ENCODE assay signal across 1 cellular context in genomic region chr18:22467760-22468553, GRCh38.
TF ChIP-seq lines count a peak whose summit lies in the region.

No MANE protein-coding gene starts in this region.

TF ChIP-seq in K562, 482 proteins besides CTCF, POLR2A, EP300 and RAD21 (continued from another document and continues in another):
- TF ChIP-seq, protein P1, sequence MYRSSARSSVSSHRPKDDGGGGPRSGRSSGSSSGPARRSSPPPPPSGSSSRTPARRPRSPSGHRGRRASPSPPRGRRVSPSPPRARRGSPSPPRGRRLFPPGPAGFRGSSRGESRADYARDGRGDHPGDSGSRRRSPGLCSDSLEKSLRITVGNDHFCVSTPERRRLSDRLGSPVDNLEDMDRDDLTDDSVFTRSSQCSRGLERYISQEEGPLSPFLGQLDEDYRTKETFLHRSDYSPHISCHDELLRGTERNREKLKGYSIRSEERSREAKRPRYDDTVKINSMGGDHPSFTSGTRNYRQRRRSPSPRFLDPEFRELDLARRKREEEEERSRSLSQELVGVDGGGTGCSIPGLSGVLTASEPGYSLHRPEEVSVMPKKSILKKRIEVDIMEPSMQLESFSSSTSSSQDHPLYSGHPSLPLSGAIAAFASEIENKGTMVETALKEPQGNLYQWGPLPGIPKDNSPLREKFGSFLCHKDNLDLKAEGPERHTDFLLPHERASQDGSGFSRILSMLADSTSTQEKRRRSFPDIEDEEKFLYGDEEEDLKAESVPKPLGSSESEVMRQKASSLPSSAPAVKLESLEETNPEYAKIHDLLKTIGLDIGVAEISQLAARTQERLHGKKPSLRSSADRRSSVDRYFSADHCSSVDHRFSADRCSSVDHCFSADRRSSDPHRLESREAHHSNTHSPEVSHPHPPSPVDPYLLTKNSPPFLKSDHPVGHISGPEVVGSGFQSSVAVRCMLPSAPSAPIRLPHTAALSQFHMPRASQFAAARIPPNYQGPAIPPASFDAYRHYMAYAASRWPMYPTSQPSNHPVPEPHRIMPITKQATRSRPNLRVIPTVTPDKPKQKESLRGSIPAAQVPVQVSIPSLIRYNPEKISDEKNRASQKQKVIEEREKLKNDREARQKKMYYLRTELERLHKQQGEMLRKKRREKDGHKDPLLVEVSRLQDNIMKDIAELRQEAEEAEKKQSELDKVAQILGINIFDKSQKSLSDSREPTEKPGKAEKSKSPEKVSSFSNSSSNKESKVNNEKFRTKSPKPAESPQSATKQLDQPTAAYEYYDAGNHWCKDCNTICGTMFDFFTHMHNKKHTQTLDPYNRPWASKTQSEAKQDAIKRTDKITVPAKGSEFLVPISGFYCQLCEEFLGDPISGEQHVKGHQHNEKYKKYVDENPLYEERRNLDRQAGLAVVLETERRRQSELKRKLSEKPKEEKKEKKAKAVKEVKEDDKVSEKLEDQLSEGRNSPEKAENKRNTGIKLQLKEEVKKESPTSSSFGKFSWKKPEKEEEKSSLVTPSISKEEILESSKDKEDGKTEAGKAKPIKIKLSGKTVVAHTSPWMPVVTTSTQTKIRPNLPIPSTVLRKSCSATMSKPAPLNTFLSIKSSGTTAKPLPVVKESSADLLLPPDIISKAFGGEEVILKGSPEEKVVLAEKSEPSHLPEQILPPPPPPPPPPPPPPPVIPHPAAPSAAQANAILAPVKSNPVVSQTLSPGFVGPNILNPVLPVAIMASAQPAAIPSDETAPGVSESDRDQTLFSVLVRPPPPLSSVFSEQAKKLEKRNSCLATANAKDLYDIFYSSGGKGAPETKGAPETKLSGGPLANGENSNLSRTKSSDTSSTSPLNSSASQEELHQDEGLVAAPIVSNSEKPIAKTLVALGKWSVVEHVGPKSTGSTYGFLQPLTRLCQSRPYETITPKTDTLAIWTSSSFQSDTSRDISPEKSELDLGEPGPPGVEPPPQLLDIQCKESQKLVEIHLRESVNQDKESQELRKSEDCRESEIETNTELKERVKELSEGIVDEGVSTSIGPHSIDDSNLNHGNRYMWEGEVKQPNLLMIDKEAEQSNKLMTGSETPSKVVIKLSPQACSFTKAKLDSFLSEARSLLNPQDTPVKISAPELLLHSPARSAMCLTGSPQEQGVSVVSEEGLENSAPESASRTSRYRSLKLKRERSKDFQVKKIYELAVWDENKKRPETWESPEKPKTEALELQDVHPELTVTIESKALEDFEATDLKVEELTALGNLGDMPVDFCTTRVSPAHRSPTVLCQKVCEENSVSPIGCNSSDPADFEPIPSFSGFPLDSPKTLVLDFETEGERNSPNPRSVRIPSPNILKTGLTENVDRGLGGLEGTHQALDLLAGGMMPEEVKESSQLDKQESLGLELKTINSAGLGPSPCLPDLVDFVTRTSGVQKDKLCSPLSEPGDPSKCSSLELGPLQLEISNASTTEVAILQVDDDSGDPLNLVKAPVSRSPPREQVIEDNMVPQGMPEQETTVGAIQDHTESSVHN (IDR thresholded peaks at IDR 0.05; ENCODE audit: borderline replicate concordance in 1 of 2, low read depth in 1 of 2): peak in 1 of 2 experiments; percentile 80; a peak in 2 of 4 replicates
- TF ChIP-seq ZNF263 (CRISPR knock-in tag; IDR thresholded peaks at IDR 0.05; ENCODE audit: borderline replicate concordance) (0 out of 2 replicates have a peak, but pooled peaks have one; percentile 33), ZNF551 (CRISPR knock-in tag; IDR thresholded peaks at IDR 0.05) (no peak), ZNF239 (CRISPR knock-in tag; IDR thresholded peaks at IDR 0.05) (peak; percentile 82), NR2C2 (CRISPR knock-in tag; IDR thresholded peaks at IDR 0.05) (no peak), NR2C2 (tag; IDR thresholded peaks at IDR 0.05) (peak; percentile 76), TBL1XR1 (IDR thresholded peaks at IDR 0.05; ENCODE audit: low read length in 2 of 2) (0 out of 4 replicates have a peak, but pooled peaks of 1 of the 2 experiments have one; percentile 33), TAF7 (tag; IDR thresholded peaks at IDR 0.05) (peak; percentile 45), TCF7L2 (IDR thresholded peaks at IDR 0.05; ENCODE audit: low read depth, low read length) (no peak), ZFPM2 (CRISPR knock-in tag; IDR thresholded peaks at IDR 0.05) (0 out of 2 replicates have a peak, but pooled peaks have one; percentile 32), NFE2L1 (tag; IDR thresholded peaks at IDR 0.05; ENCODE audit: borderline replicate concordance, low read depth) (peak; percentile 43; the same call in 1 of the 2 replicates), ELF1 (tag; IDR thresholded peaks at IDR 0.05) (peak; percentile 34; the same call in 1 of the 2 replicates), ATF1 (CRISPR knock-in tag; IDR thresholded peaks at IDR 0.05) (no peak), ATF1 (tag; IDR thresholded peaks at IDR 0.05) (peak; percentile 61), MEIS2 (IDR thresholded peaks at IDR 0.05; ENCODE audit: partially characterized antibody) (peak; percentile 97), ZNF561 (CRISPR knock-in tag; conservative IDR thresholded peaks at IDR 0.05) (peak; percentile 83; the same call in 1 of the 2 replicates), EP400 (IDR thresholded peaks at IDR 0.05) (peak; percentile 71), ARID1B (IDR thresholded peaks at IDR 0.05) (peak; percentile 67; the same call in 1 of the 2 replicates), ESRRA (IDR thresholded peaks at IDR 0.05; ENCODE audit: borderline replicate concordance, low read depth) (no peak), ZNF140 (CRISPR knock-in tag; IDR thresholded peaks at IDR 0.05) (peak; percentile 61; the same call in 1 of the 2 replicates), NFXL1 (CRISPR knock-in tag; IDR thresholded peaks at IDR 0.05) (peak; percentile 90), TOE1 (IDR thresholded peaks at IDR 0.05; ENCODE audit: borderline replicate concordance) (no peak), TOE1 (CRISPR knock-in tag; IDR thresholded peaks at IDR 0.05; ENCODE audit: borderline replicate concordance, low read depth) (no peak), HDAC2 (IDR thresholded peaks at IDR 0.05) (peak; percentile 48; the same call in 1 of the 2 replicates), ZNF668 (CRISPR knock-in tag; IDR thresholded peaks at IDR 0.05) (peak; percentile 87), PURB (CRISPR knock-in tag; IDR thresholded peaks at IDR 0.05; ENCODE audit: low read depth) (no peak), ZNF165 (CRISPR knock-in tag; IDR thresholded peaks at IDR 0.05; ENCODE audit: borderline replicate concordance) (peak; percentile 93), ZNF3 (CRISPR knock-in tag; IDR thresholded peaks at IDR 0.05) (0 out of 2 replicates have a peak, but pooled peaks have one; percentile 47), ZNF639 (CRISPR knock-in tag; conservative IDR thresholded peaks at IDR 0.05 in 1 of 2, IDR thresholded peaks at IDR 0.05 in 1 of 2) (peak in 1 of 2 experiments; percentile 72; a peak in 1 of 4 replicates), MTA3 (IDR thresholded peaks at IDR 0.05; ENCODE audit: borderline replicate concordance) (0 out of 2 replicates have a peak, but pooled peaks have one; percentile 20), ZNF512 (tag; IDR thresholded peaks at IDR 0.05) (no peak), NFATC3 (IDR thresholded peaks at IDR 0.05) (0 out of 2 replicates have a peak, but pooled peaks have one; percentile 52), FOXJ2 (tag; IDR thresholded peaks at IDR 0.05) (peak; percentile 46; the same call in 1 of the 2 replicates), FOSL1 (tag; conservative IDR thresholded peaks at IDR 0.05) (peak; percentile 99), RNF2 (IDR thresholded peaks at IDR 0.05) (peak; percentile 72; the same call in 1 of the 2 replicates), TFAP4 (CRISPR knock-in tag; IDR thresholded peaks at IDR 0.05; ENCODE audit: borderline replicate concordance) (peak; percentile 20; the same call in 1 of the 2 replicates)
- TF ChIP-seq, protein P2, sequence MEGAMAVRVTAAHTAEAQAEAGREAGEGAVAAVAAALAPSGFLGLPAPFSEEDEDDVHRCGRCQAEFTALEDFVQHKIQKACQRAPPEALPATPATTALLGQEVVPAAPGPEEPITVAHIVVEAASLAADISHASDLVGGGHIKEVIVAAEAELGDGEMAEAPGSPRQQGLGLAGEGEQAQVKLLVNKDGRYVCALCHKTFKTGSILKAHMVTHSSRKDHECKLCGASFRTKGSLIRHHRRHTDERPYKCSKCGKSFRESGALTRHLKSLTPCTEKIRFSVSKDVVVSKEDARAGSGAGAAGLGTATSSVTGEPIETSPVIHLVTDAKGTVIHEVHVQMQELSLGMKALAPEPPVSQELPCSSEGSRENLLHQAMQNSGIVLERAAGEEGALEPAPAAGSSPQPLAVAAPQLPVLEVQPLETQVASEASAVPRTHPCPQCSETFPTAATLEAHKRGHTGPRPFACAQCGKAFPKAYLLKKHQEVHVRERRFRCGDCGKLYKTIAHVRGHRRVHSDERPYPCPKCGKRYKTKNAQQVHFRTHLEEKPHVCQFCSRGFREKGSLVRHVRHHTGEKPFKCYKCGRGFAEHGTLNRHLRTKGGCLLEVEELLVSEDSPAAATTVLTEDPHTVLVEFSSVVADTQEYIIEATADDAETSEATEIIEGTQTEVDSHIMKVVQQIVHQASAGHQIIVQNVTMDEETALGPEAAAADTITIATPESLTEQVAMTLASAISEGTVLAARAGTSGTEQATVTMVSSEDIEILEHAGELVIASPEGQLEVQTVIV (CRISPR knock-in tag; IDR thresholded peaks at IDR 0.05; ENCODE audit: borderline replicate concordance): peak; percentile 46; the same call in 1 of the 2 replicates
- TF ChIP-seq, protein P3, sequence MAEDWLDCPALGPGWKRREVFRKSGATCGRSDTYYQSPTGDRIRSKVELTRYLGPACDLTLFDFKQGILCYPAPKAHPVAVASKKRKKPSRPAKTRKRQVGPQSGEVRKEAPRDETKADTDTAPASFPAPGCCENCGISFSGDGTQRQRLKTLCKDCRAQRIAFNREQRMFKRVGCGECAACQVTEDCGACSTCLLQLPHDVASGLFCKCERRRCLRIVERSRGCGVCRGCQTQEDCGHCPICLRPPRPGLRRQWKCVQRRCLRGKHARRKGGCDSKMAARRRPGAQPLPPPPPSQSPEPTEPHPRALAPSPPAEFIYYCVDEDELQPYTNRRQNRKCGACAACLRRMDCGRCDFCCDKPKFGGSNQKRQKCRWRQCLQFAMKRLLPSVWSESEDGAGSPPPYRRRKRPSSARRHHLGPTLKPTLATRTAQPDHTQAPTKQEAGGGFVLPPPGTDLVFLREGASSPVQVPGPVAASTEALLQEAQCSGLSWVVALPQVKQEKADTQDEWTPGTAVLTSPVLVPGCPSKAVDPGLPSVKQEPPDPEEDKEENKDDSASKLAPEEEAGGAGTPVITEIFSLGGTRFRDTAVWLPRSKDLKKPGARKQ (CRISPR knock-in tag; IDR thresholded peaks at IDR 0.05): peak; percentile 65
- TF ChIP-seq, protein P4, sequence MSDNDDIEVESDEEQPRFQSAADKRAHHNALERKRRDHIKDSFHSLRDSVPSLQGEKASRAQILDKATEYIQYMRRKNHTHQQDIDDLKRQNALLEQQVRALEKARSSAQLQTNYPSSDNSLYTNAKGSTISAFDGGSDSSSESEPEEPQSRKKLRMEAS (CRISPR knock-in tag; IDR thresholded peaks at IDR 0.05): peak; percentile 37; the same call in 1 of the 2 replicates
- TF ChIP-seq, protein P5, sequence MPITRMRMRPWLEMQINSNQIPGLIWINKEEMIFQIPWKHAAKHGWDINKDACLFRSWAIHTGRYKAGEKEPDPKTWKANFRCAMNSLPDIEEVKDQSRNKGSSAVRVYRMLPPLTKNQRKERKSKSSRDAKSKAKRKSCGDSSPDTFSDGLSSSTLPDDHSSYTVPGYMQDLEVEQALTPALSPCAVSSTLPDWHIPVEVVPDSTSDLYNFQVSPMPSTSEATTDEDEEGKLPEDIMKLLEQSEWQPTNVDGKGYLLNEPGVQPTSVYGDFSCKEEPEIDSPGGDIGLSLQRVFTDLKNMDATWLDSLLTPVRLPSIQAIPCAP (CRISPR knock-in tag; IDR thresholded peaks at IDR 0.05; ENCODE audit: borderline replicate concordance): peak; percentile 69; the same call in 1 of the 2 replicates
